9 cellular contexts compared by ENCODE assay signal in the genomic region with DNA sequence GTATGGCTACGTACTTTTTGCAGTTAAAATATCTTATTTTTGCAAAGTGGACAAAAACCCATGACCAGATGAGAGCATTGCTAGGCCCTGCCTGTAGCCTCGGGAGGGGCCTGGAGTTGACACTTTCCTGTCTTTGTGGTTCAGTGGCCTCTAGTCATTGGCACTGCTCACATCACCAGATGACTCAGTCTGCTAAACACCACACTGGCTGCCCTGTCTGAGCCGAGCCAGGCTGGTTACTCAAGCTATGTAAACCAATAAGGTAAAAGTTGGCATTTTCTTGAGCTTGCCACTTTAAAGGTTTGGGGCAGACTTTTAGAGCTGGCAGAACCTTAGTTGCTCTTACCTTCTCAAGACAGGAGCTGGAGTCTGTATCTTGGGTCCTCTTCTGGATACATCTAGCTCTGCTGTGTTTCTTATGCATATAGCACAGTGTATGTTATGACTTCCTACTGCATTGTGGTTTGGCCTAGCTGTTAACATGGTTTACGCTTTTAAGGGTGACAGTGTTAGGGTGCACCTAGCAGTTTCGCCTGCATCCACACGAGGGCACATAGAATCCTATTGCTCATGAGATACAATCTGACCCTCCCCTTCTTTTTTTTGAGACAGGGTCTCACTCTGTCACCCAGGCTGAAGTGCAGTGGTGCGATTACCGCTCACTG.
DNase-seq lines count a peak whose midpoint lies in the region; ATAC-seq, FAIRE-seq and TF ChIP-seq lines count a peak whose summit lies in the region.
"Had no signal": no experiment of that assay in that cellular context is flagged by ENCODE, and none has a peak within 500 bp of the region (broad histone marks: within the 10 kb centered on the region; RNA-seq: fewer than 3 reads in every experiment).

No MANE protein-coding gene starts in this region.

- H3K9me3 Mint-ChIP-seq in memory B cell = no peaks in the 10 kb centered on the region
- H3K9me3 Mint-ChIP-seq: nephron had no signal

- DNase-seq in A549 (ENCODE audit: low read depth in 1 of 2, low spot score in 1 of 2) (peak; percentile 42 to 90), RPMI7951 (ENCODE audit: low read depth) (peak; percentile 96), astrocyte of the cerebellum (ENCODE audit: low read depth) (peak; percentile 47), memory B cell (ENCODE audit: low spot score in 2 of 2) (no peak), cortex of kidney (lab: John Stamatoyannopoulos, UW) (no peak), NCI-H2081 treated with DMSO at 0.1 percent for 48 hours (lab: John Stamatoyannopoulos, UW) (no peak)

- H3K4me1 ChIP-seq in A549 = peaks cover 57% of the 10 kb centered on the region

- no peak overlapping the region for H3K4me3 Mint-ChIP-seq in memory B cell
- H3K4me3 Mint-ChIP-seq: nephron had no signal

- H3K4me1 Mint-ChIP-seq in memory B cell = peaks cover 8% of the 10 kb centered on the region

- H3K4me3 ChIP-seq in A549 = no peak overlapping the region
- no peak overlapping the region for H3K4me3 ChIP-seq in astrocyte of the cerebellum (ENCODE audit: low read depth, low read length)

- peak in 1 of 2 experiments; percentile 43; a peak in 1 of 5 replicates for TF ChIP-seq EP300 in A549 (IDR thresholded peaks at IDR 0.05)

- H3K27ac Mint-ChIP-seq in memory B cell = no peak overlapping the region
- H3K27ac Mint-ChIP-seq: nephron had no signal

- POLR2A ChIA-PET in A549 (lab: Yijun Ruan, JAX) = interaction anchor here (1.4 to 2.5 kb wide), 2 partner anchors 16 to 35 kb away, joined by 3 to 17 read pairs; no protein-coding TSS in a partner anchor

- FAIRE-seq in A549 (lab: Jason Lieb, UNC) = peak; percentile 81

- TF ChIP-seq POLR2A in A549 (IDR thresholded peaks at IDR 0.05; ENCODE audit: low read length) = no peak

- TF ChIP-seq CTCF in A549 (IDR thresholded peaks at IDR 0.05) (peak; percentile 47), astrocyte of the cerebellum (IDR thresholded peaks at IDR 0.05; ENCODE audit: low read depth, low read length, missing control alignments) (peak; percentile 34)

- peak; percentile 31 to 42; a peak in 4 of 5 replicates for TF ChIP-seq RAD21 in A549 (conservative IDR thresholded peaks at IDR 0.05 in 1 of 2, IDR thresholded peaks at IDR 0.05 in 1 of 2)

- H3K36me3 Mint-ChIP-seq in memory B cell = peaks cover 12% of the 10 kb centered on the region

- WGBS in A549 (ENCODE audit: missing lambda C conversion rate) = 38% methylated on average over 8 of the region's 8 CpGs

- peak overlapping the region; percentile 72 for H3K4me2 ChIP-seq in A549

- H3K27me3 Mint-ChIP-seq in memory B cell = no peaks in the 10 kb centered on the region

- ATAC-seq in A549 = peak; percentile 94 to 96
- peak; percentile 74 for ATAC-seq in GM18861 (IDR thresholded peaks at IDR 0.05; ENCODE audit: unreplicated experiment)
- ATAC-seq in HG03025 (IDR thresholded peaks at IDR 0.05; ENCODE audit: low FRiP score, unreplicated experiment) = peak; percentile 85
- ATAC-seq in memory B cell (ENCODE audit: low read depth) = peak; percentile 82

- in situ Hi-C loops in astrocyte of the cerebellum (cut with HindIII; ENCODE audit: low sequenced_read_pairs) = loop anchor here (5.0 kb wide), 1 partner anchor 51 kb away; no protein-coding TSS in a partner anchor

- no peaks in the 10 kb centered on the region for H3K9me3 ChIP-seq in A549

- H3K27ac ChIP-seq in A549 = peak overlapping the region; percentile 94 to 96

- CTCF ChIA-PET in A549 (lab: Yijun Ruan, JAX) = interaction anchor here (0.7 to 2.7 kb wide), 30 partner anchors 11 to 789 kb away, joined by 3 to 19 read pairs (median 4); a partner anchor contains a TSS

TF ChIP-seq in A549, 52 proteins besides CTCF, POLR2A, EP300 and RAD21 (continues in another document):
- peak in 1 of 2 experiments; percentile 55; a peak in 2 of 5 replicates for TF ChIP-seq JUN (IDR thresholded peaks at IDR 0.05)
- no peak for TF ChIP-seq KDM1A (IDR thresholded peaks at IDR 0.05; ENCODE audit: low read depth)
- TF ChIP-seq SMC3 (IDR thresholded peaks at IDR 0.05) = peak; percentile 62
- TF ChIP-seq HOXB5 (CRISPR knock-in tag; IDR thresholded peaks at IDR 0.05) = no peak
- TF ChIP-seq BHLHE40 (IDR thresholded peaks at IDR 0.05; ENCODE audit: low read depth, low read length) = no peak
- TF ChIP-seq ESRRA (IDR thresholded peaks at IDR 0.05; ENCODE audit: borderline replicate concordance, low read length) = no peak
- TF ChIP-seq, protein P1, sequence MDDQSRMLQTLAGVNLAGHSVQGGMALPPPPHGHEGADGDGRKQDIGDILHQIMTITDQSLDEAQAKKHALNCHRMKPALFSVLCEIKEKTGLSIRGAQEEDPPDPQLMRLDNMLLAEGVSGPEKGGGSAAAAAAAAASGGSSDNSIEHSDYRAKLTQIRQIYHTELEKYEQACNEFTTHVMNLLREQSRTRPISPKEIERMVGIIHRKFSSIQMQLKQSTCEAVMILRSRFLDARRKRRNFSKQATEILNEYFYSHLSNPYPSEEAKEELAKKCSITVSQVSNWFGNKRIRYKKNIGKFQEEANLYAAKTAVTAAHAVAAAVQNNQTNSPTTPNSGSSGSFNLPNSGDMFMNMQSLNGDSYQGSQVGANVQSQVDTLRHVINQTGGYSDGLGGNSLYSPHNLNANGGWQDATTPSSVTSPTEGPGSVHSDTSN (IDR thresholded peaks at IDR 0.05) = no peak
- TF ChIP-seq, protein P2, sequence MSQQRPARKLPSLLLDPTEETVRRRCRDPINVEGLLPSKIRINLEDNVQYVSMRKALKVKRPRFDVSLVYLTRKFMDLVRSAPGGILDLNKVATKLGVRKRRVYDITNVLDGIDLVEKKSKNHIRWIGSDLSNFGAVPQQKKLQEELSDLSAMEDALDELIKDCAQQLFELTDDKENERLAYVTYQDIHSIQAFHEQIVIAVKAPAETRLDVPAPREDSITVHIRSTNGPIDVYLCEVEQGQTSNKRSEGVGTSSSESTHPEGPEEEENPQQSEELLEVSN (IDR thresholded peaks at IDR 0.05; ENCODE audit: borderline replicate concordance, low read depth) = no peak
- TF ChIP-seq SREBF2 (IDR thresholded peaks at IDR 0.05) = no peak
- TF ChIP-seq NR3C1 (IDR thresholded peaks at IDR 0.05) = no peak
- TF ChIP-seq, protein P3, sequence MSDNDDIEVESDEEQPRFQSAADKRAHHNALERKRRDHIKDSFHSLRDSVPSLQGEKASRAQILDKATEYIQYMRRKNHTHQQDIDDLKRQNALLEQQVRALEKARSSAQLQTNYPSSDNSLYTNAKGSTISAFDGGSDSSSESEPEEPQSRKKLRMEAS (IDR thresholded peaks at IDR 0.05) = peak; percentile 55
- TF ChIP-seq GATA3 (IDR thresholded peaks at IDR 0.05; ENCODE audit: borderline replicate concordance) = no peak
- no peak for TF ChIP-seq PHF8 (IDR thresholded peaks at IDR 0.05; ENCODE audit: borderline replicate concordance, low read depth)
- no peak for TF ChIP-seq ZSCAN20 (CRISPR knock-in tag; IDR thresholded peaks at IDR 0.05)
- TF ChIP-seq POLR2AphosphoS2 (conservative IDR thresholded peaks at IDR 0.05; ENCODE audit: low read length) = no peak
- TF ChIP-seq EHF (CRISPR knock-in tag; IDR thresholded peaks at IDR 0.05) = no peak
- TF ChIP-seq NPAS2 (CRISPR knock-in tag; IDR thresholded peaks at IDR 0.05; ENCODE audit: borderline replicate concordance) = no peak
- TF ChIP-seq RARB (CRISPR knock-in tag; IDR thresholded peaks at IDR 0.05) = no peak
- TF ChIP-seq HOXA7 (CRISPR knock-in tag; IDR thresholded peaks at IDR 0.05) = no peak
- TF ChIP-seq, protein P4, sequence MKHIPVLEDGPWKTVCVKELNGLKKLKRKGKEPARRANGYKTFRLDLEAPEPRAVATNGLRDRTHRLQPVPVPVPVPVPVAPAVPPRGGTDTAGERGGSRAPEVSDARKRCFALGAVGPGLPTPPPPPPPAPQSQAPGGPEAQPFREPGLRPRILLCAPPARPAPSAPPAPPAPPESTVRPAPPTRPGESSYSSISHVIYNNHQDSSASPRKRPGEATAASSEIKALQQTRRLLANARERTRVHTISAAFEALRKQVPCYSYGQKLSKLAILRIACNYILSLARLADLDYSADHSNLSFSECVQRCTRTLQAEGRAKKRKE (CRISPR knock-in tag; IDR thresholded peaks at IDR 0.05; ENCODE audit: low read depth) = no peak
- TF ChIP-seq CHD4 (IDR thresholded peaks at IDR 0.05; ENCODE audit: borderline replicate concordance) = no peak
- TF ChIP-seq RNF2 (IDR thresholded peaks at IDR 0.05; ENCODE audit: borderline replicate concordance, low read depth) = no peak
- no peak for TF ChIP-seq CHD2 (IDR thresholded peaks at IDR 0.05; ENCODE audit: low read length, partially characterized antibody)
- TF ChIP-seq MAFK (IDR thresholded peaks at IDR 0.05; ENCODE audit: partially characterized antibody) = peak; percentile 86
- no peak for TF ChIP-seq ZC3H11A (IDR thresholded peaks at IDR 0.05)
- TF ChIP-seq, protein P5, sequence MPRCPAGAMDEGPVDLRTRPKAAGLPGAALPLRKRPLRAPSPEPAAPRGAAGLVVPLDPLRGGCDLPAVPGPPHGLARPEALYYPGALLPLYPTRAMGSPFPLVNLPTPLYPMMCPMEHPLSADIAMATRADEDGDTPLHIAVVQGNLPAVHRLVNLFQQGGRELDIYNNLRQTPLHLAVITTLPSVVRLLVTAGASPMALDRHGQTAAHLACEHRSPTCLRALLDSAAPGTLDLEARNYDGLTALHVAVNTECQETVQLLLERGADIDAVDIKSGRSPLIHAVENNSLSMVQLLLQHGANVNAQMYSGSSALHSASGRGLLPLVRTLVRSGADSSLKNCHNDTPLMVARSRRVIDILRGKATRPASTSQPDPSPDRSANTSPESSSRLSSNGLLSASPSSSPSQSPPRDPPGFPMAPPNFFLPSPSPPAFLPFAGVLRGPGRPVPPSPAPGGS (IDR thresholded peaks at IDR 0.05) = no peak
- TF ChIP-seq, protein P6, sequence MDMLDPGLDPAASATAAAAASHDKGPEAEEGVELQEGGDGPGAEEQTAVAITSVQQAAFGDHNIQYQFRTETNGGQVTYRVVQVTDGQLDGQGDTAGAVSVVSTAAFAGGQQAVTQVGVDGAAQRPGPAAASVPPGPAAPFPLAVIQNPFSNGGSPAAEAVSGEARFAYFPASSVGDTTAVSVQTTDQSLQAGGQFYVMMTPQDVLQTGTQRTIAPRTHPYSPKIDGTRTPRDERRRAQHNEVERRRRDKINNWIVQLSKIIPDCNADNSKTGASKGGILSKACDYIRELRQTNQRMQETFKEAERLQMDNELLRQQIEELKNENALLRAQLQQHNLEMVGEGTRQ (IDR thresholded peaks at IDR 0.05) = no peak
- TF ChIP-seq CEBPB (IDR thresholded peaks at IDR 0.05) = no peak; a peak in 1 of 4 replicates
- TF ChIP-seq CBX8 (IDR thresholded peaks at IDR 0.05) = no peak
- no peak for TF ChIP-seq RCOR1 (IDR thresholded peaks at IDR 0.05; ENCODE audit: low read depth, low read length)
- TF ChIP-seq JUNB (IDR thresholded peaks at IDR 0.05) = peak; percentile 56
- TF ChIP-seq FOSL2 (IDR thresholded peaks at IDR 0.05) = peak; percentile 66
- TF ChIP-seq FOSL2 (CRISPR knock-in tag; IDR thresholded peaks at IDR 0.05) = peak; percentile 73

Comparison
In these comparisons a context has a peak if more than half of its experiments do, and no peak if none do; other contexts are left out.
1. DNase-seq: peak in A549 (2 of 2), RPMI7951 (single experiment) and astrocyte of the cerebellum (single experiment); none in memory B cell (0 of 2), cortex of kidney (single experiment) and NCI-H2081 treated with DMSO at 0.1 percent for 48 hours (single experiment).
2. Peak in every context shown above with its lines, with median percentiles within 50 percentile points of each other: ATAC-seq.